ENCODE assay signal across 10 cellular contexts in the genomic region with DNA sequence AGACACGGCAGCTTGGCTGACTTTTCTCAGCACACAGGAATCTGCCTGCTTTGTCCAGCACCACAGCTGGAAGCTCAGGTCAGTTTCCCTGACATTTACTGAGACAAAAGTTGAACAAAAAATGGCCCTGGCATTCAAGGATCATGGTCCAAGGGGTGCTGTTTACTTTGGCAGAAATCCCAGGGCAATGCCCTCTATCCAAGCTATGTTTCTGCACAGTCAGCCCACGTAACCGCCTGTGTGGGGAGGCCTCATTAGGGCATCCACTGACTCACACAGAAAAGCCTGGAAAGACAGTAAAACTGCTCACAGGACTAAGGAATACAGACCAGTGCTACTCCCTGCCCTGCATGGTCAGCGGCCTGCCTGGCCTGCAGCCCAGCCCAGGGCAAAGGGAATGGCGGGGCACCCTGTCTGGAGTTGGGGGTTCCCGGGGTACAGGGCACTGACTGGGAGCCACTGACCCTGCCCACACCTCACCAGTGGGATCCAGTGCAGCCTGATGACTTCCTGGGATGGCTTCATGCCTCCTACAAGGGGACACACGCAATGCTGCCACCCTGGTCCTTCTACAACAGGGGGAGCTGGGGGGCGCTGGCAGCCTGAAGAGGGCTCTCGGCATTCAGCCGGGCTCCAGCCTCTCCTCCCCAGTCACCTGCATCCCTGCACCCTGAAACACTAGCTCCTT.
A peak's percentile ranks its signal among the peaks of the same experiment; 100 is the strongest.
DNase-seq lines count a peak whose midpoint lies in the region; ATAC-seq, FAIRE-seq and TF ChIP-seq lines count a peak whose summit lies in the region.
"Had no signal": no experiment of that assay in that cellular context is flagged by ENCODE, and none has a peak within 500 bp of the region (broad histone marks: within the 10 kb centered on the region; RNA-seq: fewer than 3 reads in every experiment).

No MANE protein-coding gene starts in this region.

- peaks cover 7% of the 10 kb centered on the region for H3K9me3 Mint-ChIP-seq in activated CD4-positive, alpha-beta memory T cell treated with anti-CD3 and anti-CD28 coated beads, Interleukin-2, amount 10 ng/mL, durations not matched to agents 7 days and 5 days
- H3K9me3 Mint-ChIP-seq: activated T-cell treated with anti-CD3 and anti-CD28 coated beads, Interleukin-2, amount 50 U/mL, for 72 hours had no signal

- peak overlapping the region; percentile 49 for H3K27ac ChIP-seq in IMR-90 (ENCODE audit: insufficient read depth, low read length)
- H3K27ac ChIP-seq in lung (ENCODE audit: low read depth in 1 of 2, low read length in 1 of 2): no peak overlapping the region

- H4K91ac ChIP-seq in IMR-90 (ENCODE audit: insufficient read depth, low read depth, low read length): no peak overlapping the region; the same call in 1 of the 2 replicates

- peak overlapping the region; percentile 17; the same call in 1 of the 2 replicates for H2AK5ac ChIP-seq in IMR-90 (ENCODE audit: low read depth, low read length)

- POLR2A ChIA-PET in IMR-90 (lab: Charles Lee; ENCODE audit: unreplicated experiment): interaction anchor here (1.0 kb wide), 1 partner anchor 62 kb away, joined by 4 read pairs; no protein-coding TSS in a partner anchor
- POLR2A ChIA-PET in activated CD4-positive, alpha-beta memory T cell treated with anti-CD3 and anti-CD28 coated beads, Interleukin-2, amount 10 ng/mL, durations not matched to agents 7 days and 5 days (lab: Charles Lee): no interaction called here

- H3K9me3 ChIP-seq in IMR-90 (ENCODE audit: control insufficient read depth, insufficient read depth, low read length) (no peaks in the 10 kb centered on the region), lung (ENCODE audit: control insufficient read depth in 2 of 2, insufficient read depth in 1 of 2, low read length in 1 of 2) (peaks cover 0 to 9% of the 10 kb centered on the region in 2 donors)

- no peak overlapping the region for H3K14ac ChIP-seq in IMR-90 (replicated peaks; ENCODE audit: low read depth, low read length)

- no peak overlapping the region for H3K4me2 ChIP-seq in IMR-90 (ENCODE audit: low read depth, low read length)

- no peak overlapping the region for H3K27ac Mint-ChIP-seq in activated CD4-positive, alpha-beta memory T cell treated with anti-CD3 and anti-CD28 coated beads, Interleukin-2, amount 10 ng/mL, durations not matched to agents 7 days and 5 days
- H3K27ac Mint-ChIP-seq: activated T-cell treated with anti-CD3 and anti-CD28 coated beads, Interleukin-2, amount 50 U/mL, for 72 hours had no signal

- no peak overlapping the region for H3K56ac ChIP-seq in IMR-90 (ENCODE audit: extremely low read depth, insufficient read depth, low read length)

- no peaks in the 10 kb centered on the region for H4K20me1 ChIP-seq in IMR-90 (ENCODE audit: insufficient read depth, low read length)

- H3K27me3 ChIP-seq in IMR-90 (ENCODE audit: control insufficient read depth, insufficient read depth, low read length) (no peaks in the 10 kb centered on the region), bronchial epithelial cell (ENCODE audit: control insufficient read depth, insufficient read depth, low read length) (no peaks in the 10 kb centered on the region), lung (ENCODE audit: control insufficient read depth, insufficient read depth) (no peaks in the 10 kb centered on the region)

- no peaks in the 10 kb centered on the region for H3K36me3 Mint-ChIP-seq in activated CD4-positive, alpha-beta memory T cell treated with anti-CD3 and anti-CD28 coated beads, Interleukin-2, amount 10 ng/mL, durations not matched to agents 7 days and 5 days (ENCODE audit: low read depth)

- DNase-seq in AG08395 (ENCODE audit: low spot score) (peak; percentile 34), IMR-90 (peak; percentile 85), bronchial epithelial cell (ENCODE audit: low read depth) (peak; percentile 18), lung (ENCODE audit: low spot score) (no peak), NCI-H446 treated with DMSO at 0.1 percent for 48 hours (lab: John Stamatoyannopoulos, UW) (no peak)
- no peak for DNase-seq in activated CD4-positive, alpha-beta memory T cell treated with anti-CD3 and anti-CD28 coated beads, Interleukin-2, amount 10 ng/mL, durations not matched to agents 7 days and 5 days
- DNase-seq: activated T-cell treated with anti-CD3 and anti-CD28 coated beads, Interleukin-2, amount 50 U/mL, for 72 hours; SIG-M5 had no signal

- no peaks in the 10 kb centered on the region for H3K4me1 Mint-ChIP-seq in activated CD4-positive, alpha-beta memory T cell treated with anti-CD3 and anti-CD28 coated beads, Interleukin-2, amount 10 ng/mL, durations not matched to agents 7 days and 5 days

- H2BK15ac ChIP-seq in IMR-90 (ENCODE audit: low read depth, low read length): no peak overlapping the region

- H3K4me3 ChIP-seq in IMR-90 (ENCODE audit: insufficient read depth, low read depth, low read length): no peak overlapping the region
- no peak overlapping the region for H3K4me3 ChIP-seq in bronchial epithelial cell (ENCODE audit: low read depth, low read length)
- no peak overlapping the region for H3K4me3 ChIP-seq in lung

- peak; percentile 97 for ATAC-seq in IMR-90 (ENCODE audit: low read depth)
- ATAC-seq in lung (ENCODE audit: insufficient read depth, low FRiP score): peak; percentile 51
- ATAC-seq in HG02571 (IDR thresholded peaks at IDR 0.05; ENCODE audit: unreplicated experiment): no peak
- no peak for ATAC-seq in HG02763 (IDR thresholded peaks at IDR 0.05; ENCODE audit: unreplicated experiment)
- ATAC-seq: activated T-cell treated with anti-CD3 and anti-CD28 coated beads, Interleukin-2, amount 50 U/mL, for 72 hours had no signal

- 72% methylated on average over 3 of the region's 10 CpGs; no CpG with 5 or more reads in 1 of the 2 experiments for WGBS in IMR-90 (ENCODE audit: extremely low coverage in 2 of 2, insufficient read length in 1 of 2), 2 experiments
- 83 to 88% methylated on average over 10 of the region's 10 CpGs for WGBS in lung, 2 donors

- H2BK5ac ChIP-seq in IMR-90 (ENCODE audit: low read depth, low read length, poor library complexity, severe bottlenecking): peak overlapping the region; percentile 59

- intact Hi-C loops in IMR-90 (cut with micrococcal nuclease): loop anchor here (2.0 kb wide), 1 partner anchor 115 kb away; no protein-coding TSS in a partner anchor

- H3K9ac ChIP-seq in IMR-90 (ENCODE audit: low read depth, low read length): no peak overlapping the region

- peak overlapping the region; percentile 92 for H2AK9ac ChIP-seq in IMR-90 (replicated peaks; ENCODE audit: low read depth, low read length, poor library complexity)

- H3K27me3 Mint-ChIP-seq in activated CD4-positive, alpha-beta memory T cell treated with anti-CD3 and anti-CD28 coated beads, Interleukin-2, amount 10 ng/mL, durations not matched to agents 7 days and 5 days: no peaks in the 10 kb centered on the region

- no TSS peak for BruUV-seq in IMR-90 (replicated peaks; lab: Mats Ljungman, UMichigan)

- dilution Hi-C loops in IMR-90 (cut with HindIII; ENCODE audit: low sequenced_read_pairs, unreplicated experiment): no loop called here

- H3K23ac ChIP-seq in IMR-90 (ENCODE audit: low read depth, low read length): no peak overlapping the region

- no peak for FAIRE-seq in bronchial epithelial cell (lab: Jason Lieb, UNC)

- in situ Hi-C loops in IMR-90 (cut with MboI; ENCODE audit: low sequenced_read_pairs): loop anchor here (25.0 kb wide), 2 partner anchors 154 to 479 kb away; no protein-coding TSS in a partner anchor

- peak overlapping the region; percentile 67 for H2AFZ ChIP-seq in IMR-90 (replicated peaks; ENCODE audit: low read length, poor library complexity)

- H3K79me1 ChIP-seq in IMR-90 (ENCODE audit: low read depth in 1 of 2, low read length in 2 of 2): peaks cover 0 to 4% of the 10 kb centered on the region in 2 experiments; a peak in 1 of 4 replicates

- H2BK120ac ChIP-seq in IMR-90 (ENCODE audit: low read depth, low read length): no peak overlapping the region

- H3K4me3 Mint-ChIP-seq in activated CD4-positive, alpha-beta memory T cell treated with anti-CD3 and anti-CD28 coated beads, Interleukin-2, amount 10 ng/mL, durations not matched to agents 7 days and 5 days: no peak overlapping the region
- H3K4me3 Mint-ChIP-seq: activated T-cell treated with anti-CD3 and anti-CD28 coated beads, Interleukin-2, amount 50 U/mL, for 72 hours had no signal

- no peak for TF ChIP-seq RAD21 in IMR-90 (IDR thresholded peaks at IDR 0.05; ENCODE audit: low read length)

- TF ChIP-seq CTCF in IMR-90 (conservative IDR thresholded peaks at IDR 0.05; ENCODE audit: low read depth, low read length) (no peak), bronchial epithelial cell (IDR thresholded peaks at IDR 0.05; ENCODE audit: insufficient read depth, low read length, severe bottlenecking) (no peak), lung (IDR thresholded peaks at IDR 0.05; ENCODE audit: control extremely low read depth, extremely low read depth) (no peak)

- H3K4ac ChIP-seq in IMR-90 (ENCODE audit: low read depth, low read length): 0 out of 2 replicates have a peak overlapping the region, but pooled peaks have one; percentile 15

- no peak overlapping the region for H3K18ac ChIP-seq in IMR-90 (ENCODE audit: low read depth, low read length)

- no peak overlapping the region for H4K5ac ChIP-seq in IMR-90 (ENCODE audit: low read depth, low read length)

- H3K36me3 ChIP-seq in IMR-90 (ENCODE audit: control insufficient read depth, insufficient read depth, low read length): peaks cover 54% of the 10 kb centered on the region
- peaks cover 6% of the 10 kb centered on the region for H3K36me3 ChIP-seq in bronchial epithelial cell (ENCODE audit: control insufficient read depth, insufficient read depth, low read length)
- peaks cover 0 to 28% of the 10 kb centered on the region in 2 donors for H3K36me3 ChIP-seq in lung (ENCODE audit: control insufficient read depth in 2 of 2, insufficient read depth in 2 of 2, low read length in 2 of 2)

- peaks cover 10% of the 10 kb centered on the region for H3K4me1 ChIP-seq in IMR-90 (ENCODE audit: control insufficient read depth, insufficient read depth, low read length)
- H3K4me1 ChIP-seq in lung (ENCODE audit: control insufficient read depth in 2 of 2, insufficient read depth in 2 of 2, low read length in 2 of 2): no peaks in the 10 kb centered on the region

- H4K8ac ChIP-seq in IMR-90 (ENCODE audit: low read depth in 2 of 2, low read length in 2 of 2): peak overlapping the region in 1 of 2 experiments; percentile 33; a peak in 1 of 4 replicates

- H2BK20ac ChIP-seq in IMR-90 (ENCODE audit: low read depth, low read length): no peak overlapping the region

- TF ChIP-seq POLR2A in IMR-90 (IDR thresholded peaks at IDR 0.05; ENCODE audit: low read depth, low read length): no peak

- CTCF ChIA-PET in IMR-90 (lab: Yijun Ruan, JAX): interaction anchor here (0.6 to 0.8 kb wide), 2 partner anchors 32 to 514 kb away, joined by 3 read pairs; no protein-coding TSS in a partner anchor
- CTCF ChIA-PET in activated CD4-positive, alpha-beta memory T cell treated with anti-CD3 and anti-CD28 coated beads, Interleukin-2, amount 10 ng/mL, durations not matched to agents 7 days and 5 days (lab: Charles Lee): no interaction called here

- H3K9me1 ChIP-seq in IMR-90 (ENCODE audit: insufficient read depth, low read length): peaks cover 11% of the 10 kb centered on the region

TF ChIP-seq in IMR-90, 13 proteins besides CTCF, POLR2A, EP300 and RAD21 (continues in another document):
- no peak for TF ChIP-seq SMC3 (IDR thresholded peaks at IDR 0.05; ENCODE audit: low read depth, low read length)
- TF ChIP-seq NFE2L2 (IDR thresholded peaks at IDR 0.05; ENCODE audit: low read depth, low read length): peak; percentile 91
- TF ChIP-seq FOS (IDR thresholded peaks at IDR 0.05; ENCODE audit: low read depth, low read length): peak; percentile 61

Comparison
In these comparisons a context has a peak if more than half of its experiments do, and no peak if none do; other contexts are left out.
1. DNase-seq: peak in AG08395 (single experiment), IMR-90 (single experiment) and bronchial epithelial cell (single experiment); none in lung (single experiment), activated CD4-positive, alpha-beta memory T cell treated with anti-CD3 and anti-CD28 coated beads, Interleukin-2, amount 10 ng/mL, durations not matched to agents 7 days and 5 days (single experiment) and NCI-H446 treated with DMSO at 0.1 percent for 48 hours (single experiment).
2. ATAC-seq: peak in IMR-90 (single experiment) and lung (single experiment); none in HG02571 (single experiment) and HG02763 (single experiment).